18 cellular contexts compared by ENCODE assay signal in genomic region chr13:88586263-88586662, GRCh38.
"Had no signal": no experiment of that assay in that cellular context is flagged by ENCODE, and none has a peak within 500 bp of the region (broad histone marks: within the 10 kb centered on the region; RNA-seq: fewer than 3 reads in every experiment).

No MANE protein-coding gene starts in this region.

- H3K9me3 Mint-ChIP-seq: activated CD4-positive, alpha-beta T cell treated with anti-CD3 and anti-CD28 coated beads, Interleukin-2, amount 10 ng/mL, durations not matched to agents 7 days and 5 days; brain; nephron progenitor cell had no signal

- ATAC-seq: activated T-helper 17 cell treated with anti-CD3 and anti-CD28 coated beads, Interleukin-2, amount 50 U/mL, for 72 hours; esophagus mucosa; left lobe of liver; T-helper 17 cell had no signal

- H3K4me3 Mint-ChIP-seq: activated CD4-positive, alpha-beta T cell treated with anti-CD3 and anti-CD28 coated beads, Interleukin-2, amount 10 ng/mL, durations not matched to agents 7 days and 5 days; activated naive CD4-positive, alpha-beta T cell treated with anti-CD3 and anti-CD28 coated beads for 36 hours; activated T-helper 17 cell treated with anti-CD3 and anti-CD28 coated beads, Interleukin-2, amount 50 U/mL, for 72 hours; brain; memory B cell; nephron progenitor cell; stimulated activated naive CD8-positive, alpha-beta T cell treated with anti-CD3 and anti-CD28 coated beads, Interleukin-15, Interleukin-2, amounts not matched to agents 100 ng/mL and 50 ng/mL, for 24 hours; T-helper 17 cell had no signal

- H3K4me1 Mint-ChIP-seq: activated T-helper 17 cell treated with anti-CD3 and anti-CD28 coated beads, Interleukin-2, amount 50 U/mL, for 72 hours; brain; memory B cell; nephron progenitor cell; T-helper 17 cell had no signal

- H3K27me3 Mint-ChIP-seq: activated CD4-positive, alpha-beta T cell treated with anti-CD3 and anti-CD28 coated beads, Interleukin-2, amount 10 ng/mL, durations not matched to agents 7 days and 5 days; activated T-helper 17 cell treated with anti-CD3 and anti-CD28 coated beads, Interleukin-2, amount 50 U/mL, for 72 hours; brain; memory B cell; stimulated activated naive CD8-positive, alpha-beta T cell treated with anti-CD3 and anti-CD28 coated beads, Interleukin-15, Interleukin-2, amounts not matched to agents 100 ng/mL and 50 ng/mL, for 24 hours; T-helper 17 cell had no signal

- DNase-seq: activated CD4-positive, alpha-beta T cell treated with anti-CD3 and anti-CD28 coated beads, Interleukin-2, amount 10 ng/mL, durations not matched to agents 7 days and 5 days; activated CD4-positive, CD25-positive, alpha-beta regulatory T cell; activated CD8-positive, alpha-beta memory T cell treated with anti-CD3 and anti-CD28 coated beads for 24 hours; activated naive CD4-positive, alpha-beta T cell treated with anti-CD3 and anti-CD28 coated beads for 36 hours; cerebellar nuclear complex; dermis blood vessel endothelial cell; foreskin fibroblast; head of caudate nucleus; islet precursor cell; nephron progenitor cell; stimulated activated CD4-positive, alpha-beta T cell treated with anti-CD3 and anti-CD28 coated beads, Interleukin-4, amount 100 ng/mL, for 24 hours; T-helper 17 cell had no signal

- H3K36me3 Mint-ChIP-seq: brain, memory B cell had no signal

- H3K27ac Mint-ChIP-seq: activated CD4-positive, alpha-beta T cell treated with anti-CD3 and anti-CD28 coated beads, Interleukin-2, amount 10 ng/mL, durations not matched to agents 7 days and 5 days; activated naive CD4-positive, alpha-beta T cell treated with anti-CD3 and anti-CD28 coated beads for 36 hours; activated T-helper 17 cell treated with anti-CD3 and anti-CD28 coated beads, Interleukin-2, amount 50 U/mL, for 72 hours; brain; memory B cell; nephron progenitor cell; stimulated activated naive CD8-positive, alpha-beta T cell treated with anti-CD3 and anti-CD28 coated beads, Interleukin-15, Interleukin-2, amounts not matched to agents 100 ng/mL and 50 ng/mL, for 24 hours; T-helper 17 cell had no signal
